Comparison of ENCODE assay signal across 10 cellular contexts in the genomic region with DNA sequence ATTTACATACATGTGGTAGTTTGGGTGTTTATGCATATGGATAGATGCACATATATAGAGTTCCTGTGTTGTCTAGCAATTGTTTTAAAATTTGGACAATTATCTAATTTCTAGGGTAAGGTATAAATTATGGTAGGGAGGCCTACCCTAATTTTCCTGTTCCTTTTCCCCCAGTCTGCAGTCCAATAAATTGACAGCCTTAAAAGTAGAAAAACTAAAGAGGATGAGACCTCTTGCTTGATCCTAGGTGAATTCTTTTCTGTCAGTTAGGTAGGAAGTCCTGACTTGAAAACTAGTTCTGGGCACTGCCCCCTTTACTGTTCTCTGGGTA. TPM values are rescaled to one million over a fixed set of nuclear protein-coding genes. Genes with fewer than 3 reads are reported as not detected.
DNase-seq lines count a peak whose midpoint lies in the region; ATAC-seq and TF ChIP-seq lines count a peak whose summit lies in the region.
"Had no signal": no experiment of that assay in that cellular context is flagged by ENCODE, and none has a peak within 500 bp of the region (broad histone marks: within the 10 kb centered on the region; RNA-seq: fewer than 3 reads in every experiment).

No MANE protein-coding gene starts in this region.

- intact Hi-C loops in thyroid gland (cut with DNase I) = no loop called here

- DNase-seq in activated CD8-positive, alpha-beta memory T cell treated with anti-CD3 and anti-CD28 coated beads, Interleukin-2, amount 10 ng/mL, durations not matched to agents 7 days and 5 days = no peak
- DNase-seq in activated CD8-positive, alpha-beta memory T cell treated with anti-CD3 and anti-CD28 coated beads for 24 hours = no peak
- DNase-seq in lung (ENCODE audit: low spot score) (no peak), thyroid gland (no peak), NCI-H226 (no peak)
- DNase-seq: T1000 had no signal

- CTCF ChIA-PET in activated CD8-positive, alpha-beta memory T cell treated with anti-CD3 and anti-CD28 coated beads, Interleukin-2, amount 10 ng/mL, durations not matched to agents 7 days and 5 days (lab: Charles Lee) = interaction anchor here (1.0 to 3.5 kb wide), 11 partner anchors 10 to 340 kb away, joined by 3 to 29 read pairs (median 5); no protein-coding TSS in a partner anchor

- H3K9me3 Mint-ChIP-seq in activated CD8-positive, alpha-beta memory T cell treated with anti-CD3 and anti-CD28 coated beads, Interleukin-2, amount 10 ng/mL, durations not matched to agents 7 days and 5 days (ENCODE audit: low read depth) = no peaks in the 10 kb centered on the region
- no peaks in the 10 kb centered on the region for H3K9me3 Mint-ChIP-seq in activated naive CD8-positive, alpha-beta T cell (ENCODE audit: low read depth)

- H3K9me3 ChIP-seq in lung (ENCODE audit: control insufficient read depth in 2 of 2, insufficient read depth in 1 of 2, low read length in 1 of 2) (no peaks in the 10 kb centered on the region), thyroid gland (no peaks in the 10 kb centered on the region)

- peaks cover 2 to 11% of the 10 kb centered on the region in 2 donors for H3K4me1 ChIP-seq in lung (ENCODE audit: control insufficient read depth in 2 of 2, insufficient read depth in 2 of 2, low read length in 2 of 2)
- H3K4me1 ChIP-seq in thyroid gland = peaks cover 34 to 35% of the 10 kb centered on the region in 2 donors

- no peak for TF ChIP-seq CTCF in lung (IDR thresholded peaks at IDR 0.05; ENCODE audit: control extremely low read depth, extremely low read depth)
- TF ChIP-seq CTCF in thyroid gland (IDR thresholded peaks at IDR 0.05) = no peak

- H3K4me3 ChIP-seq in lung (no peak overlapping the region), thyroid gland (replicated peaks in 1 of 3) (no peak overlapping the region)

- ATAC-seq in activated CD8-positive, alpha-beta memory T cell treated with anti-CD3 and anti-CD28 coated beads, Interleukin-2, amount 10 ng/mL, durations not matched to agents 7 days and 5 days = peak; percentile 2
- no peak for ATAC-seq in lung (ENCODE audit: insufficient read depth, low FRiP score)
- no peak for ATAC-seq in GM19455 (IDR thresholded peaks at IDR 0.05; ENCODE audit: unreplicated experiment)
- ATAC-seq in HG03354 (IDR thresholded peaks at IDR 0.05; ENCODE audit: poor library complexity, severe bottlenecking, unreplicated experiment) = no peak
- ATAC-seq: esophagus mucosa had no signal

- H3K27me3 ChIP-seq in lung (ENCODE audit: control insufficient read depth, insufficient read depth) = no peaks in the 10 kb centered on the region
- no peaks in the 10 kb centered on the region for H3K27me3 ChIP-seq in thyroid gland

- peak overlapping the region; percentile 98 for H3K27ac Mint-ChIP-seq in activated CD8-positive, alpha-beta memory T cell treated with anti-CD3 and anti-CD28 coated beads, Interleukin-2, amount 10 ng/mL, durations not matched to agents 7 days and 5 days
- peak overlapping the region; percentile 96 for H3K27ac Mint-ChIP-seq in activated naive CD8-positive, alpha-beta T cell

- H3K4me1 Mint-ChIP-seq in activated CD8-positive, alpha-beta memory T cell treated with anti-CD3 and anti-CD28 coated beads, Interleukin-2, amount 10 ng/mL, durations not matched to agents 7 days and 5 days = peaks cover 35% of the 10 kb centered on the region
- peaks cover 56% of the 10 kb centered on the region for H3K4me1 Mint-ChIP-seq in activated naive CD8-positive, alpha-beta T cell (ENCODE audit: low read depth)

- H3K27ac ChIP-seq in lung (ENCODE audit: low read depth in 1 of 2, low read length in 1 of 2) (peak overlapping the region; percentile 85 to 99), thyroid gland (peak overlapping the region; percentile 100)

- peaks cover 0 to 3% of the 10 kb centered on the region in 2 donors for H3K36me3 ChIP-seq in lung (ENCODE audit: control insufficient read depth in 2 of 2, insufficient read depth in 2 of 2, low read length in 2 of 2)
- H3K36me3 ChIP-seq in thyroid gland = no peaks in the 10 kb centered on the region

- H3K36me3 Mint-ChIP-seq in activated CD8-positive, alpha-beta memory T cell treated with anti-CD3 and anti-CD28 coated beads, Interleukin-2, amount 10 ng/mL, durations not matched to agents 7 days and 5 days = peaks cover 39% of the 10 kb centered on the region
- peaks cover 4% of the 10 kb centered on the region for H3K36me3 Mint-ChIP-seq in activated naive CD8-positive, alpha-beta T cell

- TF ChIP-seq POLR2A in thyroid gland (IDR thresholded peaks at IDR 0.05) = no peak

- no peaks in the 10 kb centered on the region for H3K27me3 Mint-ChIP-seq in activated CD8-positive, alpha-beta memory T cell treated with anti-CD3 and anti-CD28 coated beads, Interleukin-2, amount 10 ng/mL, durations not matched to agents 7 days and 5 days
- no peaks in the 10 kb centered on the region for H3K27me3 Mint-ChIP-seq in activated naive CD8-positive, alpha-beta T cell

- H3K4me3 Mint-ChIP-seq in activated CD8-positive, alpha-beta memory T cell treated with anti-CD3 and anti-CD28 coated beads, Interleukin-2, amount 10 ng/mL, durations not matched to agents 7 days and 5 days = peak overlapping the region; percentile 77
- peak overlapping the region; percentile 91 for H3K4me3 Mint-ChIP-seq in activated naive CD8-positive, alpha-beta T cell

RNA-seq across cellular contexts. Expression of a gene that starts 2.1 kb away (rescaled TPM):
- 100 to 1,000 TPM in 1 of 2 experiments, 10 to 100 TPM in 1; 99.2 to 105 TPM for total RNA-seq in activated CD8-positive, alpha-beta memory T cell treated with anti-CD3 and anti-CD28 coated beads, Interleukin-2, amount 10 ng/mL, durations not matched to agents 7 days and 5 days
- 10 to 100 TPM; 41.2 to 89.4 TPM for total RNA-seq in lung
- polyA plus RNA-seq in lung = 10 to 100 TPM; 27.3 to 38.5 TPM
- total RNA-seq in thyroid gland = 10 to 100 TPM; 52.3 to 77.3 (median 62.7) TPM

RNA-seq across cellular contexts. Expression of a gene that starts 19.1 kb away (rescaled TPM):
- total RNA-seq in activated CD8-positive, alpha-beta memory T cell treated with anti-CD3 and anti-CD28 coated beads, Interleukin-2, amount 10 ng/mL, durations not matched to agents 7 days and 5 days = 10 to 100 TPM; 15.1 to 16.8 TPM
- total RNA-seq in lung (under 1 TPM in 1 of 2 donors, not detected in 1; 0.15 TPM), thyroid gland (not detected)
- under 1 TPM; 0.17 to 0.20 TPM for polyA plus RNA-seq in lung

Comparison
In these comparisons a context has a peak if more than half of its experiments do, and no peak if none do; other contexts are left out.
1. RNA of a gene that starts 19.1 kb away (total RNA-seq): 15.1 to 16.8 TPM in activated CD8-positive, alpha-beta memory T cell treated with anti-CD3 and anti-CD28 coated beads, Interleukin-2, amount 10 ng/mL, durations not matched to agents 7 days and 5 days; 0.15 TPM in lung and not detected in thyroid gland; every median in the first group is over 10 times any median in the second.